In genomic region chr18:3593904-3594759, GRCh38 we compare ENCODE assay signal across 8 cellular contexts.
DNase-seq lines count a peak whose midpoint lies in the region; ATAC-seq and TF ChIP-seq lines count a peak whose summit lies in the region.

No MANE protein-coding gene starts in this region.

- peak overlapping the region; percentile 97 to 99 (median 98) for H3K27ac Mint-ChIP-seq in naive B cell
- peak overlapping the region; percentile 96 for H3K27ac Mint-ChIP-seq in stimulated activated effector memory CD8-positive, alpha-beta T cell treated with anti-CD3 and anti-CD28 coated beads, Interleukin-12 subunit alpha, Interleukin-12 subunit beta, amount 100 ng/mL, for 72 hours

- peak overlapping the region; percentile 82 for H3K4me2 ChIP-seq in DOHH2 (ENCODE audit: low read length)
- peak overlapping the region; percentile 84 for H3K4me2 ChIP-seq in PC-3 (ENCODE audit: low read length)

- H3K79me2 ChIP-seq in DOHH2 (ENCODE audit: control insufficient read depth, low read length) (peaks cover 8% of the 10 kb centered on the region), PC-3 (ENCODE audit: low read length) (peaks cover 14% of the 10 kb centered on the region; the same call in 1 of the 2 replicates)

- in situ Hi-C loops in KBM-7 (cut with MboI; ENCODE audit: low pct_unique_long_range_greater_than_20kb, low sequenced_read_pairs): no loop called here

- CTCF ChIA-PET in PC-3 (lab: Charles Lee): interaction anchor here (0.5 to 2.9 kb wide), 12 partner anchors 9 to 339 kb away, joined by 3 to 24 read pairs (median 6); no protein-coding TSS in a partner anchor

- H3F3A ChIP-seq in DOHH2 (ENCODE audit: control insufficient read depth, insufficient read depth) (peaks cover 11% of the 10 kb centered on the region), PC-3 (ENCODE audit: low read length, unreplicated experiment) (peaks cover 4% of the 10 kb centered on the region)

- H3K4me3 Mint-ChIP-seq in naive B cell: peak overlapping the region; percentile 82 to 96 (median 91)
- H3K4me3 Mint-ChIP-seq in stimulated activated effector memory CD8-positive, alpha-beta T cell treated with anti-CD3 and anti-CD28 coated beads, Interleukin-12 subunit alpha, Interleukin-12 subunit beta, amount 100 ng/mL, for 72 hours: peak overlapping the region; percentile 79

- H3K9me2 ChIP-seq in DOHH2 (replicated peaks; ENCODE audit: control insufficient read depth, low read length) (no peaks in the 10 kb centered on the region), PC-3 (replicated peaks; ENCODE audit: low read length) (no peaks in the 10 kb centered on the region)

- H3K36me3 ChIP-seq in DOHH2 (ENCODE audit: control insufficient read depth, low read length): 0 out of 2 replicates have a peak, but pooled peaks cover 2% of the 10 kb centered on the region
- no peaks in the 10 kb centered on the region for H3K36me3 ChIP-seq in PC-3 (ENCODE audit: low read depth, low read length)
- H3K36me3 ChIP-seq in esophagus squamous epithelium: no peaks in the 10 kb centered on the region

- H4K20me1 ChIP-seq in DOHH2 (ENCODE audit: control insufficient read depth, insufficient read depth, low read depth, low read length): no peaks in the 10 kb centered on the region
- no peaks in the 10 kb centered on the region for H4K20me1 ChIP-seq in PC-3 (ENCODE audit: low read length)

- H3K4me1 ChIP-seq in DOHH2 (ENCODE audit: control insufficient read depth, low read length): peaks cover 51% of the 10 kb centered on the region
- peaks cover 45% of the 10 kb centered on the region for H3K4me1 ChIP-seq in PC-3 (ENCODE audit: insufficient read depth, low read length)
- peaks cover 34 to 82% (median 49%) of the 10 kb centered on the region in 3 donors for H3K4me1 ChIP-seq in esophagus squamous epithelium

- POLR2A ChIA-PET in PC-3 (lab: Charles Lee; ENCODE audit: unreplicated experiment): interaction anchor here (0.5 to 2.3 kb wide), 17 partner anchors 9 to 332 kb away, joined by 3 to 44 read pairs (median 6); partner anchors contain the start of gene MYL12B

- H3K36me3 Mint-ChIP-seq in naive B cell: no peaks in the 10 kb centered on the region
- H3K36me3 Mint-ChIP-seq in stimulated activated effector memory CD8-positive, alpha-beta T cell treated with anti-CD3 and anti-CD28 coated beads, Interleukin-12 subunit alpha, Interleukin-12 subunit beta, amount 100 ng/mL, for 72 hours: peaks cover 52% of the 10 kb centered on the region

- H3K27ac ChIP-seq in DOHH2 (ENCODE audit: low read depth, low read length): peak overlapping the region; percentile 81
- peak overlapping the region; percentile 99 for H3K27ac ChIP-seq in PC-3 (ENCODE audit: low read length)
- peak overlapping the region; percentile 91 to 99 (median 97) for H3K27ac ChIP-seq in esophagus squamous epithelium

- DNase-seq in KBM-7 (peak; percentile 93), PC-3 (peak; percentile 94), esophagus squamous epithelium (lab: John Stamatoyannopoulos, UW) (peak; percentile 46), naive B cell (peak; percentile 92)
- DNase-seq in activated T-cell treated with anti-CD3 and anti-CD28 coated beads, Interleukin-2, amount 50 U/mL, for 48 hours: peak; percentile 93 to 94
- DNase-seq in stimulated activated effector memory CD8-positive, alpha-beta T cell treated with anti-CD3 and anti-CD28 coated beads, Interleukin-12 subunit alpha, Interleukin-12 subunit beta, amount 100 ng/mL, for 72 hours (ENCODE audit: low spot score in 2 of 2): peak; percentile 82 to 96

- peak overlapping the region; percentile 85 for H3K9ac ChIP-seq in PC-3 (ENCODE audit: low read length)

- TF ChIP-seq CTCF in DOHH2 (IDR thresholded peaks at IDR 0.05; ENCODE audit: low read depth, low read length, poor library complexity, severe bottlenecking) (peak; percentile 65), PC-3 (conservative IDR thresholded peaks at IDR 0.05; ENCODE audit: low read depth, low read length) (peak; percentile 81), esophagus squamous epithelium (IDR thresholded peaks at IDR 0.05) (peak; percentile 89 to 95 (median 92))

- TF ChIP-seq POLR2A in esophagus squamous epithelium (IDR thresholded peaks at IDR 0.05): peak in 1 of 4 donors; percentile 72

- no peaks in the 10 kb centered on the region for H3K27me3 Mint-ChIP-seq in naive B cell

- no peaks in the 10 kb centered on the region for H3K27me3 ChIP-seq in DOHH2 (ENCODE audit: control insufficient read depth, low read length)
- no peaks in the 10 kb centered on the region for H3K27me3 ChIP-seq in PC-3 (ENCODE audit: low read length)
- no peaks in the 10 kb centered on the region for H3K27me3 ChIP-seq in esophagus squamous epithelium

- peak overlapping the region; percentile 59 for H2AFZ ChIP-seq in PC-3 (ENCODE audit: low read length)

- intact Hi-C loops in PC-3 (cut with micrococcal nuclease): loop anchor here (1.0 to 2.0 kb wide), 3 partner anchors 79 to 313 kb away; no protein-coding TSS in a partner anchor
- intact Hi-C loops in esophagus squamous epithelium (cut with DNase I): loop anchor here (5.0 to 10.0 kb wide), 2 partner anchors 71 to 147 kb away; no protein-coding TSS in a partner anchor

- peaks cover 47 to 61% (median 53%) of the 10 kb centered on the region in 3 donors for H3K4me1 Mint-ChIP-seq in naive B cell
- H3K4me1 Mint-ChIP-seq in stimulated activated effector memory CD8-positive, alpha-beta T cell treated with anti-CD3 and anti-CD28 coated beads, Interleukin-12 subunit alpha, Interleukin-12 subunit beta, amount 100 ng/mL, for 72 hours: peaks cover 44% of the 10 kb centered on the region

- 0 to 1% methylated on average over 14 to 15 of the region's 17 CpGs for WGBS in esophagus squamous epithelium, 2 donors

- ATAC-seq in GM21717 (IDR thresholded peaks at IDR 0.05; ENCODE audit: unreplicated experiment): peak; percentile 67
- peak; percentile 50 for ATAC-seq in PC-3
- ATAC-seq in naive B cell (ENCODE audit: low read depth in 2 of 2): peak; percentile 83 to 85
- ATAC-seq in stimulated activated effector memory CD8-positive, alpha-beta T cell treated with anti-CD3 and anti-CD28 coated beads, Interleukin-12 subunit alpha, Interleukin-12 subunit beta, amount 100 ng/mL, for 72 hours: peak; percentile 90

- TSS peak; percentile 64 for BruUV-seq in PC-3 (replicated peaks; lab: Mats Ljungman, UMichigan)

- H3K9me3 Mint-ChIP-seq in naive B cell: no peaks in the 10 kb centered on the region
- no peaks in the 10 kb centered on the region for H3K9me3 Mint-ChIP-seq in stimulated activated effector memory CD8-positive, alpha-beta T cell treated with anti-CD3 and anti-CD28 coated beads, Interleukin-12 subunit alpha, Interleukin-12 subunit beta, amount 100 ng/mL, for 72 hours

- peak overlapping the region; percentile 73 for H3K4me3 ChIP-seq in DOHH2 (ENCODE audit: low read length)
- H3K4me3 ChIP-seq in PC-3 (ENCODE audit: low read length): peak overlapping the region; percentile 60
- H3K4me3 ChIP-seq in esophagus squamous epithelium: peak overlapping the region; percentile 20 to 65 (median 48)

- H3K9me3 ChIP-seq in DOHH2 (ENCODE audit: control insufficient read depth, insufficient read depth, low read length): no peaks in the 10 kb centered on the region
- H3K9me3 ChIP-seq in PC-3 (ENCODE audit: low read length): no peaks in the 10 kb centered on the region
- H3K9me3 ChIP-seq in esophagus squamous epithelium: no peaks in the 10 kb centered on the region

Comparison
In these comparisons a context has a peak if more than half of its experiments do, and no peak if none do; other contexts are left out.
1. Peak in every context shown above with its lines: DNase-seq, ATAC-seq, H3K4me3 ChIP-seq and H3K27ac ChIP-seq.